In the genomic region with DNA sequence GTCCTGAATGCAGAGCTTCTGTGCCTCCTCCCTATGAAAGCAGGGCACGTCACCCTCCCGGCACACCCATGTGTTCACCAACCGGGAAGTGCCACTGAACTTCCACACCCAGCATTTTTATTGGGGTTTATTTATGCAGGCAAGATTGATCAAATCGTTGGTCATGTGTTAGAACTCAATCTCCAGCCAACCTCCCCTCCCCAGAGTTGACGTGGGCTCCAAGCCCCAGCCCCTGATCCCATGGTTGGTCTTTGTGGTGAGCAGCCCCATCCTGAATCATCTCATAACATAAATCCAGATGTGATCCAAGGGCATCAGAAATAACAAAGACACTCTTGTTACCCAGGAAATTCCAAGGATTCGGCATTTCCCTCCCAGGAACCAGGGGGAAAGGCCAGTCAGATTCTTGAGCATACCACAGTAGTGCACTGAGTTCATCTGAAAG, we compare ENCODE assay signal across 21 cellular contexts.
DNase-seq lines count a peak whose midpoint lies in the region; ATAC-seq lines count a peak whose summit lies in the region.
"Had no signal": no experiment of that assay in that cellular context is flagged by ENCODE, and none has a peak within 500 bp of the region (broad histone marks: within the 10 kb centered on the region; RNA-seq: fewer than 3 reads in every experiment).

No MANE protein-coding gene starts in this region.

- in situ Hi-C loops in ACHN (cut with HindIII; ENCODE audit: low pct_ligation_motif_present, low pct_unique_long_range_greater_than_20kb, low sequenced_read_pairs), result no loop called here

- DNase-seq in ELR (ENCODE audit: low read depth) (peak; percentile 90), SJSA1 (ENCODE audit: low read depth in 1 of 2, low spot score in 2 of 2) (peak; percentile 70 to 72), fibroblast of peridontal ligament (ENCODE audit: extremely low read depth) (peak; percentile 89), sciatic nerve (ENCODE audit: low spot score) (no peak), NCI-H510A (lab: John Stamatoyannopoulos, UW) (no peak), anterior cingulate cortex (lab: John Stamatoyannopoulos, UW) (no peak), ACHN (no peak), C1 segment of cervical spinal cord (lab: John Stamatoyannopoulos, UW) (no peak)
- DNase-seq: activated CD4-positive, alpha-beta T cell treated with anti-CD3 and anti-CD28 coated beads for 4 hours; activated T-cell treated with anti-CD3 and anti-CD28 coated beads, Interleukin-2, amount 50 U/mL, for 72 hours; DMS79 treated with DMSO at 0.1 percent for 48 hours; erythroblast; H7; NCI-H1105 treated with DMSO at 0.1 percent for 48 hours; NK-92 treated with Interleukin-12 subunit alpha and Interleukin-12 subunit beta, amount 100 ng/mL, for 24 hours; right cardiac atrium; SHP77; stimulated activated CD4-positive, alpha-beta T cell treated with anti-CD3 and anti-CD28 coated beads, Interleukin-4, amount 100 ng/mL, for 4 hours; upper lobe of left lung had no signal

- H3K27ac ChIP-seq in SJSA1, result peak overlapping the region; percentile 57
- H3K27ac ChIP-seq: C4-2B, upper lobe of left lung had no signal

- intact Hi-C loops in sciatic nerve (cut with DNase I), result no loop called here

- H3K36me3 ChIP-seq in SJSA1, result no peaks in the 10 kb centered on the region
- H3K36me3 ChIP-seq: upper lobe of left lung had no signal

- no peaks in the 10 kb centered on the region for H3K27me3 ChIP-seq in SJSA1 (replicated peaks)
- H3K27me3 ChIP-seq: upper lobe of left lung had no signal

- H3K4me1 ChIP-seq in SJSA1 (replicated peaks), result peaks cover 40% of the 10 kb centered on the region

- H3K4me3 ChIP-seq in SJSA1, result no peak overlapping the region
- H3K4me3 ChIP-seq: lung, upper lobe of left lung had no signal

- no peaks in the 10 kb centered on the region for H3K9me3 ChIP-seq in SJSA1 (replicated peaks)
- H3K9me3 ChIP-seq: upper lobe of left lung had no signal

- peak; percentile 43 for ATAC-seq in sciatic nerve
- ATAC-seq: activated T-cell treated with anti-CD3 and anti-CD28 coated beads, Interleukin-2, amount 50 U/mL, for 72 hours; right cardiac atrium had no signal

Comparison
In these comparisons a context has a peak if more than half of its experiments do, and no peak if none do; other contexts are left out.
1. DNase-seq: peak in ELR (single experiment), SJSA1 (2 of 2) and fibroblast of peridontal ligament (single experiment); none in sciatic nerve (single experiment), NCI-H510A (single experiment), anterior cingulate cortex (0 of 58), ACHN (single experiment) and C1 segment of cervical spinal cord (0 of 14).